8 cellular contexts compared by ENCODE assay signal in the genomic region with DNA sequence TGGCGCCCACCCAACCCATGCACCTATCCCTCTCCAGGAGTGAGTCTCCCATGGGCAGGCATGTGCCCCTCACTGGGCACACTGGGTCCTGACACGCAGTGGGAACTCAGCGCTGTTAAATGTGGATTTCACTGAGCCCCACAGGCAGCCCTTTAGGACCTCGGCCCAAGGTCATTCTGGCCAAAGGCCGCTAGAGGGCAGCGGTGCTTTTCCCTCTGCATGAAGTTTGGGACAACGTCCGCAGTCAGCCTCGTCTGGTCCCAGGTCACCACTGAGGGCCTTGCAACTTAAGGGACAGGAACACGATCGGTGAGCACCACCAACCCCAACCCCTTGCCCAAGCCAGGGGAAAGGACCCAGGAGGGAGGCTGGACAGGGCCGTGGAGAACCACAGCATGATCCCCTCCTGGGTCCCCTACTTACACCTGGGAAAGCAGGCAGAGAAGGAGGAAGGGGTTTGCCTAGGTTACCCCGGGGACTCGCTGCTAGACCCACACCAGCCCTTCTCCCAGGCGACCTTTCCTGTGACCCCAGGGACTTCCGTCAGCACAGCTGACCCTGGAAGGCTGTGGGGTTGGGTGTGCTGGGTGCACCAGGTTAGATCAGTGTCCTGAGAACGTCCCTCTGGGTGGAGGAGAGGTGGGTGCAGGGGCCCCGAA. TPM values are rescaled to one million over a fixed set of nuclear protein-coding genes. Genes with fewer than 3 reads are reported as not detected.
A peak's percentile ranks its signal among the peaks of the same experiment; 100 is the strongest.
DNase-seq lines count a peak whose midpoint lies in the region; ATAC-seq, FAIRE-seq and TF ChIP-seq lines count a peak whose summit lies in the region.

No MANE protein-coding gene starts in this region.

- no peak overlapping the region for H3K4me3 ChIP-seq in KMS-11 (IDR thresholded peaks at IDR 0.05; ENCODE audit: insufficient read depth, low read depth, low read length)
- H3K4me3 ChIP-seq in mammary epithelial cell (replicated peaks in 1 of 3; ENCODE audit: insufficient read depth in 1 of 3, low read depth in 2 of 3, low read length in 3 of 3) = no peak overlapping the region
- no peak overlapping the region for H3K4me3 ChIP-seq in keratinocyte (ENCODE audit: control insufficient read depth in 2 of 3, extremely low read depth in 1 of 3, insufficient read depth in 2 of 3, low read depth in 1 of 3, low read length in 3 of 3)

- peak in 6 of 10 experiments; percentile 5 to 42 (median 8) for DNase-seq in CD4-positive, alpha-beta T cell
- DNase-seq in SKM-1 (lab: John Stamatoyannopoulos, UW; ENCODE audit: unreplicated experiment) (peak; percentile 71), mammary epithelial cell (peak; percentile 42), keratinocyte (ENCODE audit: low read depth, low spot score) (peak; percentile 1)
- peak; percentile 64 for DNase-seq in stimulated activated CD4-positive, alpha-beta T cell treated with anti-CD3 and anti-CD28 coated beads, Interleukin-15, amount 100 ng/mL, for 24 hours

- whole genome bisulfite sequencing in mammary epithelial cell (ENCODE audit: low coverage, missing lambda C conversion rate) = 19% methylated on average over 8 of the region's 18 CpGs

- H4K20me1 ChIP-seq in KMS-11 (ENCODE audit: insufficient read depth) = no peaks in the 10 kb centered on the region
- no peaks in the 10 kb centered on the region for H4K20me1 ChIP-seq in mammary epithelial cell (ENCODE audit: insufficient read depth, low read length)
- H4K20me1 ChIP-seq in keratinocyte (ENCODE audit: control insufficient read depth, extremely low read depth, insufficient read depth, low read length) = no peaks in the 10 kb centered on the region

- peaks cover 20% of the 10 kb centered on the region for H3K27me3 Mint-ChIP-seq in CD4-positive, alpha-beta T cell

- no peaks in the 10 kb centered on the region for H3K9me1 ChIP-seq in keratinocyte (ENCODE audit: control insufficient read depth, extremely low read depth, insufficient read depth, low read length)

- no peaks in the 10 kb centered on the region for H3K9me3 Mint-ChIP-seq in CD4-positive, alpha-beta T cell

- ATAC-seq in CD4-positive, alpha-beta T cell (ENCODE audit: poor library complexity) = no peak
- peak; percentile 71 for ATAC-seq in GM19372 (IDR thresholded peaks at IDR 0.05; ENCODE audit: low read depth, unreplicated experiment)
- no peak for ATAC-seq in GM21381 (IDR thresholded peaks at IDR 0.05; ENCODE audit: unreplicated experiment)

- CTCF ChIA-PET in CD4-positive, alpha-beta T cell (lab: Charles Lee) = no interaction called here
- CTCF ChIA-PET in mammary epithelial cell (lab: Charles Lee; ENCODE audit: low non-redundant PET) = no interaction called here

- H3K4me2 ChIP-seq in KMS-11 (no peak overlapping the region), mammary epithelial cell (ENCODE audit: insufficient read depth, low read depth, low read length) (no peak overlapping the region), keratinocyte (ENCODE audit: control insufficient read depth, extremely low read depth, insufficient read depth, low read depth, low read length) (no peak overlapping the region)

- H3K9ac ChIP-seq in KMS-11 (no peak overlapping the region), mammary epithelial cell (ENCODE audit: insufficient read depth, low read length) (no peak overlapping the region), keratinocyte (ENCODE audit: control insufficient read depth, extremely low read depth, insufficient read depth, low read length) (no peak overlapping the region)

- no peak overlapping the region for H2AFZ ChIP-seq in KMS-11 (ENCODE audit: low read depth)
- peak overlapping the region; percentile 40 for H2AFZ ChIP-seq in mammary epithelial cell (ENCODE audit: low read depth, low read length)
- H2AFZ ChIP-seq in keratinocyte (ENCODE audit: control insufficient read depth, low read length) = no peak overlapping the region

- peak; percentile 69 for TF ChIP-seq CTCF in CD4-positive, alpha-beta T cell (IDR thresholded peaks at IDR 0.05)
- TF ChIP-seq CTCF in KMS-11 (conservative IDR thresholded peaks at IDR 0.05; ENCODE audit: low read depth, low read length) (peak; percentile 80), mammary epithelial cell (conservative IDR thresholded peaks at IDR 0.05 in 1 of 2, IDR thresholded peaks at IDR 0.05 in 1 of 2; ENCODE audit: extremely low read depth in 1 of 2, insufficient read depth in 1 of 2, low read depth in 1 of 2, low read length in 2 of 2) (peak; percentile 89 to 95), keratinocyte (optimal IDR thresholded peaks at IDR 0.05 in 1 of 3, IDR thresholded peaks at IDR 0.05 in 1 of 3, conservative IDR thresholded peaks at IDR 0.05 in 1 of 3; ENCODE audit: extremely low read depth in 1 of 3, insufficient read depth in 2 of 3, low read length in 3 of 3) (peak; percentile 90 to 95 (median 94))

- H3K36me3 Mint-ChIP-seq in CD4-positive, alpha-beta T cell (ENCODE audit: low read depth) = no peaks in the 10 kb centered on the region

- POLR2A ChIA-PET in CD4-positive, alpha-beta T cell (lab: Charles Lee) = no interaction called here

- intact Hi-C loops in CD4-positive, alpha-beta T cell (cut with DNase I, micrococcal nuclease) = loop anchor here in 1 of 2 experiments (2.0 to 10.0 kb wide), 2 partner anchors 506 to 820 kb away; no protein-coding TSS in a partner anchor
- intact Hi-C loops in mammary epithelial cell (cut with micrococcal nuclease) = loop anchor here (1.0 to 5.0 kb wide), 5 partner anchors 147 to 818 kb away; no protein-coding TSS in a partner anchor

- H3K27ac ChIP-seq in CD4-positive, alpha-beta T cell (ENCODE audit: low read depth, low read length) = no peak overlapping the region
- no peak overlapping the region for H3K27ac ChIP-seq in KMS-11
- H3K27ac ChIP-seq in mammary epithelial cell (ENCODE audit: insufficient read depth, low read depth, low read length) = no peak overlapping the region
- no peak overlapping the region for H3K27ac ChIP-seq in keratinocyte (ENCODE audit: control insufficient read depth, insufficient read depth, low read length)

- in situ Hi-C loops in mammary epithelial cell (cut with MboI; ENCODE audit: low sequenced_read_pairs in 2 of 2) = loop anchor here in 1 of 2 donors (25.0 kb wide), 1 partner anchor 508 kb away; no protein-coding TSS in a partner anchor

- dilution Hi-C loops in mammary epithelial cell (cut with HindIII; ENCODE audit: low sequenced_read_pairs) = no loop called here
- dilution Hi-C loops in keratinocyte (cut with MboI; ENCODE audit: extremely low pct_ligation_motif_present, low sequenced_read_pairs) = no loop called here

- no peaks in the 10 kb centered on the region for H3K79me2 ChIP-seq in KMS-11 (ENCODE audit: insufficient read depth, low read depth)
- no peaks in the 10 kb centered on the region for H3K79me2 ChIP-seq in mammary epithelial cell (ENCODE audit: insufficient read depth, low read length)
- H3K79me2 ChIP-seq in keratinocyte (ENCODE audit: control insufficient read depth, insufficient read depth, low read length) = no peaks in the 10 kb centered on the region

- H3K27me3 ChIP-seq in CD4-positive, alpha-beta T cell (ENCODE audit: control insufficient read depth, insufficient read depth, low read length) = peaks cover 3% of the 10 kb centered on the region
- no peaks in the 10 kb centered on the region for H3K27me3 ChIP-seq in KMS-11 (ENCODE audit: insufficient read depth, low read depth)
- peaks cover 2% of the 10 kb centered on the region for H3K27me3 ChIP-seq in mammary epithelial cell (ENCODE audit: insufficient read depth, low read length)
- peaks cover 7% of the 10 kb centered on the region for H3K27me3 ChIP-seq in keratinocyte (ENCODE audit: control insufficient read depth, extremely low read depth, insufficient read depth, low read length)

- H3K4me1 Mint-ChIP-seq in CD4-positive, alpha-beta T cell (ENCODE audit: low read depth) = no peaks in the 10 kb centered on the region

- FAIRE-seq in keratinocyte (lab: Jason Lieb, UNC) = peak; percentile 76

- no peaks in the 10 kb centered on the region for H3K36me3 ChIP-seq in KMS-11 (ENCODE audit: insufficient read depth)
- no peaks in the 10 kb centered on the region for H3K36me3 ChIP-seq in mammary epithelial cell (ENCODE audit: insufficient read depth, low read length)
- no peaks in the 10 kb centered on the region for H3K36me3 ChIP-seq in keratinocyte (ENCODE audit: control insufficient read depth in 2 of 2, extremely low read depth in 1 of 2, insufficient read depth in 2 of 2, low read length in 2 of 2)

- BruUV-seq in mammary epithelial cell (replicated peaks; lab: Mats Ljungman, UMichigan) = no TSS peak

- H3K4me1 ChIP-seq in KMS-11 (ENCODE audit: low read depth, poor library complexity, severe bottlenecking) (no peaks in the 10 kb centered on the region), mammary epithelial cell (ENCODE audit: insufficient read depth, low read length) (no peaks in the 10 kb centered on the region), keratinocyte (ENCODE audit: control insufficient read depth, extremely low read depth, insufficient read depth, low read length) (peaks cover 2% of the 10 kb centered on the region)

- H3K9me3 ChIP-seq in CD4-positive, alpha-beta T cell (ENCODE audit: control insufficient read depth, low read length) = no peaks in the 10 kb centered on the region
- H3K9me3 ChIP-seq in mammary epithelial cell (replicated peaks; ENCODE audit: insufficient read depth, low read length) (no peaks in the 10 kb centered on the region), keratinocyte (ENCODE audit: control insufficient read depth, low read depth, low read length) (no peaks in the 10 kb centered on the region)

- no peak overlapping the region for H3K27ac Mint-ChIP-seq in CD4-positive, alpha-beta T cell

- H3K4me3 Mint-ChIP-seq in CD4-positive, alpha-beta T cell = no peak overlapping the region

RNA-seq across cellular contexts. Expression of a gene that starts 24.0 kb away (rescaled TPM):
- total RNA-seq in CD4-positive, alpha-beta T cell = not detected
- total RNA-seq in mammary epithelial cell = not detected
- polyA plus RNA-seq in mammary epithelial cell (0.14 TPM), keratinocyte (0.17 to 0.54 TPM (median 0.30 TPM) in 3 replicates)
- polyA minus RNA-seq in mammary epithelial cell (not detected), keratinocyte (0.64 to 1.1 TPM in 2 of 3 replicates, not detected in the other)
- not detected for polyA plus RNA-seq in keratinocyte (2011; ENCODE audit: low read depth)
- polyA plus RNA-seq in keratinocyte (2011; cell fraction: cytosol; rRNA removed) = 0.39 and 0.52 TPM in 2 replicates
- polyA plus RNA-seq in keratinocyte (2011; cell fraction: nucleus; rRNA removed) = 0.39 TPM in 1 of 2 replicates, not detected in the other
- 0.53 TPM in 1 of 2 replicates, not detected in the other for polyA plus RNA-seq in keratinocyte (2012; ENCODE audit: low replicate concordance)
- polyA minus RNA-seq in keratinocyte (2011; cell fraction: cytosol; rRNA and poly(A)+ RNA removed) = not detected
- polyA minus RNA-seq in keratinocyte (2011; cell fraction: nucleus; rRNA and poly(A)+ RNA removed) = not detected in 2 replicates

RNA-seq across cellular contexts. Expression of a gene that starts 56.0 kb away (rescaled TPM):
- total RNA-seq in CD4-positive, alpha-beta T cell = not detected
- 1 to 10 TPM in 1 of 2 donors, under 1 TPM in 1; 0.17 to 2.1 TPM for total RNA-seq in mammary epithelial cell
- polyA plus RNA-seq in mammary epithelial cell (2.0 TPM), keratinocyte (1.4 to 6.7 TPM (median 3.4 TPM) in 3 replicates)
- polyA minus RNA-seq in mammary epithelial cell (2.7 TPM), keratinocyte (1.7 to 9.3 TPM (median 3.5 TPM) in 3 replicates)
- polyA plus RNA-seq in keratinocyte (2011; ENCODE audit: low read depth) = 0.56 TPM
- 3.0 and 3.6 TPM in 2 replicates for polyA plus RNA-seq in keratinocyte (2011; cell fraction: cytosol; rRNA removed)
- polyA plus RNA-seq in keratinocyte (2011; cell fraction: nucleus; rRNA removed) = 3.3 and 3.6 TPM in 2 replicates
- 0.37 and 5.4 TPM in 2 replicates for polyA plus RNA-seq in keratinocyte (2012; ENCODE audit: low replicate concordance)
- 3.1 TPM for polyA minus RNA-seq in keratinocyte (2011; cell fraction: cytosol; rRNA and poly(A)+ RNA removed)
- 2.4 and 3.1 TPM in 2 replicates for polyA minus RNA-seq in keratinocyte (2011; cell fraction: nucleus; rRNA and poly(A)+ RNA removed)

Comparison
In these comparisons a context has a peak if more than half of its experiments do, and no peak if none do; other contexts are left out.
1. DNase-seq: peak in every context shown above with its lines; median percentile 71 in SKM-1; 64 in stimulated activated CD4-positive, alpha-beta T cell treated with anti-CD3 and anti-CD28 coated beads, Interleukin-15, amount 100 ng/mL, for 24 hours; 42 in mammary epithelial cell; 8 in CD4-positive, alpha-beta T cell; 1 in keratinocyte.